1 cellular context compared by ENCODE assay signal in genomic region chr1:92957020-92957734, GRCh38.
A peak's percentile ranks its signal among the peaks of the same experiment; 100 is the strongest.
TF ChIP-seq lines count a peak whose summit lies in the region.

No MANE protein-coding gene starts in this region.

TF ChIP-seq in K562, 482 proteins besides CTCF, POLR2A, EP300 and RAD21 (continued from another document and continues in another):
- TF ChIP-seq E2F8 (IDR thresholded peaks at IDR 0.05; ENCODE audit: low read depth, partially characterized antibody): no peak
- peak in 1 of 2 experiments; percentile 60; a peak in 1 of 3 replicates for TF ChIP-seq CBX3 (IDR thresholded peaks at IDR 0.05; ENCODE audit: borderline replicate concordance in 1 of 2, low read length in 2 of 2)
- peak; percentile 66; the same call in 1 of the 2 replicates for TF ChIP-seq NBN (IDR thresholded peaks at IDR 0.05; ENCODE audit: low read depth)
- no peak for TF ChIP-seq EWSR1 (IDR thresholded peaks at IDR 0.05; ENCODE audit: borderline replicate concordance, low read depth, partially characterized antibody)
- TF ChIP-seq ZNF518B (CRISPR knock-in tag; IDR thresholded peaks at IDR 0.05): no peak
- TF ChIP-seq TCF15 (CRISPR knock-in tag; IDR thresholded peaks at IDR 0.05): no peak
- no peak for TF ChIP-seq SETDB1 (IDR thresholded peaks at IDR 0.05; ENCODE audit: low read length)
- TF ChIP-seq KAT2B (IDR thresholded peaks at IDR 0.05; ENCODE audit: low read depth, low read length): no peak
- no peak for TF ChIP-seq TGIF2 (CRISPR knock-in tag; IDR thresholded peaks at IDR 0.05)
- no peak for TF ChIP-seq PCBP2 (IDR thresholded peaks at IDR 0.05; ENCODE audit: low read depth, low read length, poor library complexity, severe bottlenecking)
- peak; percentile 36; the same call in 1 of the 2 replicates for TF ChIP-seq EHMT2 (IDR thresholded peaks at IDR 0.05)
- TF ChIP-seq MAFG (tag; conservative IDR thresholded peaks at IDR 0.05): peak; percentile 40; the same call in 1 of the 2 replicates
- TF ChIP-seq ZNF134 (CRISPR knock-in tag; conservative IDR thresholded peaks at IDR 0.05): no peak
- peak; percentile 68 for TF ChIP-seq MITF (IDR thresholded peaks at IDR 0.05)
- TF ChIP-seq TAF9B (IDR thresholded peaks at IDR 0.05; ENCODE audit: partially characterized antibody): peak; percentile 20
- peak; percentile 94 for TF ChIP-seq DPF2 (IDR thresholded peaks at IDR 0.05)
- no peak for TF ChIP-seq ETS2 (tag; IDR thresholded peaks at IDR 0.05; ENCODE audit: borderline replicate concordance, poor library complexity, severe bottlenecking)
- peak; percentile 78 for TF ChIP-seq GATA2 (CRISPR knock-in tag; IDR thresholded peaks at IDR 0.05)
- peak; percentile 78 for TF ChIP-seq DACH1 (IDR thresholded peaks at IDR 0.05; ENCODE audit: partially characterized antibody)
- no peak for TF ChIP-seq SLC30A9 (CRISPR knock-in tag; IDR thresholded peaks at IDR 0.05)
- no peak for TF ChIP-seq ZNF280A (IDR thresholded peaks at IDR 0.05; ENCODE audit: low read depth, partially characterized antibody)
- peak; percentile 47; the same call in 1 of the 2 replicates for TF ChIP-seq PHF21A (IDR thresholded peaks at IDR 0.05; ENCODE audit: borderline replicate concordance, low read depth)
- peak; percentile 78; the same call in 1 of the 2 replicates for TF ChIP-seq ZNF766 (CRISPR knock-in tag; conservative IDR thresholded peaks at IDR 0.05)
- no peak for TF ChIP-seq ZNF655 (CRISPR knock-in tag; IDR thresholded peaks at IDR 0.05)
- TF ChIP-seq RBM39 (optimal IDR thresholded peaks at IDR 0.05; ENCODE audit: low read depth, low read length): no peak
- no peak for TF ChIP-seq ATF6 (CRISPR knock-in tag; IDR thresholded peaks at IDR 0.05)
- no peak for TF ChIP-seq CHD7 (IDR thresholded peaks at IDR 0.05; ENCODE audit: low read depth, low read length)
- TF ChIP-seq ZNF274 (IDR thresholded peaks at IDR 0.05; ENCODE audit: borderline replicate concordance, low read depth, low read length): peak; percentile 30; the same call in 1 of the 2 replicates
- TF ChIP-seq GABPA (tag; conservative IDR thresholded peaks at IDR 0.05; ENCODE audit: low read depth): 0 out of 2 replicates have a peak, but pooled peaks have one; percentile 20
- no peak for TF ChIP-seq HMG20B (CRISPR knock-in tag; IDR thresholded peaks at IDR 0.05)
- peak; percentile 86 for TF ChIP-seq PML (IDR thresholded peaks at IDR 0.05; ENCODE audit: low read length)
- peak; percentile 90 for TF ChIP-seq SMARCE1 (IDR thresholded peaks at IDR 0.05)
